In genomic region chr1:9689011-9689706, GRCh38 we compare ENCODE assay signal across 8 cellular contexts.
DNase-seq lines count a peak whose midpoint lies in the region; ATAC-seq and TF ChIP-seq lines count a peak whose summit lies in the region.

No MANE protein-coding gene starts in this region.

- DNase-seq in NCI-H2029 (lab: John Stamatoyannopoulos, UW) (peak; percentile 27), NCI-H2029 treated with DMSO at 0.1 percent for 48 hours (lab: John Stamatoyannopoulos, UW) (no peak), NCI-H748 treated with DMSO at 0.1 percent for 48 hours (lab: John Stamatoyannopoulos, UW) (peak; percentile 60), activated T-cell treated with anti-CD3 and anti-CD28 coated beads for 24 hours (ENCODE audit: low read depth) (peak; percentile 73), erythroblast (lab: John Stamatoyannopoulos, UW) (peak; percentile 74 to 83)
- peak; percentile 60 to 63 for DNase-seq in stimulated activated CD8-positive, alpha-beta memory T cell treated with anti-CD3 and anti-CD28 coated beads, Interleukin-4, amount 100 ng/mL, for 4 hours (ENCODE audit: low read depth in 2 of 2, low spot score in 1 of 2)

- ATAC-seq in HG03066 (IDR thresholded peaks at IDR 0.05; ENCODE audit: low read depth, unreplicated experiment): peak; percentile 52

- H3K4me1 ChIP-seq in mucosa of stomach (ENCODE audit: control insufficient read depth, insufficient read depth, low read length): peaks cover 26% of the 10 kb centered on the region

- H3K9me3 ChIP-seq in mucosa of stomach (ENCODE audit: control insufficient read depth, low read length): no peaks in the 10 kb centered on the region

- no peaks in the 10 kb centered on the region for H3K36me3 ChIP-seq in mucosa of stomach (ENCODE audit: control insufficient read depth, insufficient read depth, low read length)

- no peak overlapping the region for H3K9ac ChIP-seq in mucosa of stomach (ENCODE audit: low read length)

- H3K4me3 ChIP-seq in mucosa of stomach (ENCODE audit: low read length): peak overlapping the region; percentile 46

- no peak for TF ChIP-seq POLR2A in erythroblast (IDR thresholded peaks at IDR 0.05; ENCODE audit: low read length)

- peaks cover 33% of the 10 kb centered on the region for H3K27me3 ChIP-seq in mucosa of stomach (ENCODE audit: control insufficient read depth, insufficient read depth, low read length)
